ENCODE assay signal across 29 cellular contexts in the genomic region with DNA sequence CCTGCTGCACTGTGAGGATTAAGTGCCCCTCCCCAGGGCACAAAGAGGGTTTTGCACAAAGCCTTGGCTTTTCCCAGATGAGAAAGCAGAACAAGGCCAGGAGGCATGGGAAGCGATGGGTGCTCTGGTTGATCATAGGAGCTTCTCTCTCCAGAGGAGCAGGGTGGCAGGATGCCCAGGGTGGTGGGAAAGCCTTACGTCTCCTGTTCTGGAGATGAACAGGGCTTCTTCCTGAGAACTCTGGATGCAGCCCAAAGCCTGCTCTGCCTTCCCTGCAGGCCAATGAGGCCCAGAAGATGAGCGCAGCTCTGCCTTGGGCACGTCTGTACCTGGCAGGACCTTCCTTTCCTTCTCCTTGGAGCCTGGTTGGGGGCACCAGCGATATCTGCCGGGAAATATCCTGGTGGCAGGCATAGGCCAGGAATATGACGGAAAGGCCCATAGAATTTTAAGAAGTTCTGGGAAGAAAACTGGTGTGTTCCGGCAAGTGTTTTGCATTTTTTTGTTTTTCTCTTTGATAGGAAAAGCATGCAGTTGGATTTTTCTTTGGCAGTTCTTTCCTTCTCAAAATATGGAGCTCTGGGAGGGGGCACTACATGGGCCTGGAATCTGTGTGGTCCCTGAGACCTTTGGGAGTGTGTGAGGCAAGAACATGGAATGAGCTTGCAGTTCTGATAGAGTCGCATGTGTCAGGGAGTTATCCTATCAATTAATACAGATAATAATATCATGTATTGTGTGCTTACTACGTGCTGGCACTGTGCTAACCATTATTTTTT.
DNase-seq lines count a peak whose midpoint lies in the region; ATAC-seq and TF ChIP-seq lines count a peak whose summit lies in the region.
"Had no signal": no experiment of that assay in that cellular context is flagged by ENCODE, and none has a peak within 500 bp of the region (broad histone marks: within the 10 kb centered on the region; RNA-seq: fewer than 3 reads in every experiment).

No MANE protein-coding gene starts in this region.

- no peak overlapping the region for H3K4me2 ChIP-seq in GM23338
- no peak overlapping the region for H3K4me2 ChIP-seq in osteoblast (ENCODE audit: insufficient read depth, low read length)

- H3K9me3 ChIP-seq in osteoblast (ENCODE audit: low read depth, low read length): no peaks in the 10 kb centered on the region
- H3K9me3 ChIP-seq: Caco-2 had no signal

- no peaks in the 10 kb centered on the region for H3F3A ChIP-seq in GM23338 (replicated peaks; ENCODE audit: low read depth)

- peaks cover 5% of the 10 kb centered on the region for H3K27me3 Mint-ChIP-seq in GM23338 (ENCODE audit: insufficient read depth, low read depth, poor library complexity)

- no peak overlapping the region for H3K27ac Mint-ChIP-seq in GM23338
- H3K27ac Mint-ChIP-seq: B cell; CD8-positive, alpha-beta T cell had no signal

- no peak overlapping the region for H3K4me3 ChIP-seq in GM23338
- H3K4me3 ChIP-seq in fibroblast of the aortic adventitia (ENCODE audit: low read depth, low read length): no peak overlapping the region
- no peak overlapping the region for H3K4me3 ChIP-seq in osteoblast (ENCODE audit: insufficient read depth, low read length)
- H3K4me3 ChIP-seq: GM12878 had no signal

- peaks cover under 1% of the 10 kb centered on the region; the same call in 1 of the 2 replicates for H3K9me2 ChIP-seq in GM23338 (ENCODE audit: insufficient read depth)

- H3K36me3 ChIP-seq in GM23338 (ENCODE audit: insufficient read depth) (no peaks in the 10 kb centered on the region), osteoblast (ENCODE audit: insufficient read depth, low read length) (no peaks in the 10 kb centered on the region)

- ATAC-seq in GM23338 (no peak), GM21447 (IDR thresholded peaks at IDR 0.05; ENCODE audit: unreplicated experiment) (no peak), HG03045 (IDR thresholded peaks at IDR 0.05; ENCODE audit: unreplicated experiment) (no peak), HG03280 (IDR thresholded peaks at IDR 0.05; ENCODE audit: unreplicated experiment) (no peak)
- ATAC-seq: CD8-positive, alpha-beta T cell; GM12878; HCT116; Panc1 had no signal

- no peaks in the 10 kb centered on the region; the same call in 2 of the 3 replicates for H3K4me1 Mint-ChIP-seq in GM23338
- H3K4me1 Mint-ChIP-seq: B cell had no signal

- H3K27ac ChIP-seq in GM23338 (ENCODE audit: low read depth): no peak overlapping the region
- no peak overlapping the region for H3K27ac ChIP-seq in osteoblast (ENCODE audit: low read depth, low read length)
- H3K27ac ChIP-seq: C4-2B, RWPE1 had no signal

- no peaks in the 10 kb centered on the region for H3K4me1 ChIP-seq in GM23338 (ENCODE audit: insufficient read depth)
- peaks cover 20% of the 10 kb centered on the region for H3K4me1 ChIP-seq in osteoblast (ENCODE audit: insufficient read depth, low read length)
- H3K4me1 ChIP-seq: Caco-2 had no signal

- no peaks in the 10 kb centered on the region for H3K79me2 ChIP-seq in GM23338 (replicated peaks; ENCODE audit: insufficient read depth)
- H3K79me2 ChIP-seq in osteoblast (ENCODE audit: insufficient read depth, low read length): no peaks in the 10 kb centered on the region

- H3K36me3 Mint-ChIP-seq in GM23338 (ENCODE audit: low read depth): no peaks in the 10 kb centered on the region
- H3K36me3 Mint-ChIP-seq: CD8-positive, alpha-beta T cell had no signal

- H2AFZ ChIP-seq in GM23338: 0 out of 2 replicates have a peak overlapping the region, but pooled peaks have one; percentile 47
- H2AFZ ChIP-seq in osteoblast (ENCODE audit: low read length): peak overlapping the region; percentile 41

- no peaks in the 10 kb centered on the region for H3K9me3 Mint-ChIP-seq in GM23338
- H3K9me3 Mint-ChIP-seq: CD8-positive, alpha-beta T cell had no signal

- no peaks in the 10 kb centered on the region for H3K27me3 ChIP-seq in GM23338 (ENCODE audit: insufficient read depth)
- H3K27me3 ChIP-seq in osteoblast (ENCODE audit: insufficient read depth, low read length): no peaks in the 10 kb centered on the region

- in situ Hi-C loops in GM13976 (cut with MboI; ENCODE audit: low sequenced_read_pairs, unreplicated experiment): no loop called here

- TF ChIP-seq CTCF in GM23338 (conservative IDR thresholded peaks at IDR 0.05; ENCODE audit: low read depth in 2 of 2) (no peak), fibroblast of the aortic adventitia (IDR thresholded peaks at IDR 0.05; ENCODE audit: insufficient read depth, low read length) (no peak), osteoblast (IDR thresholded peaks at IDR 0.05; ENCODE audit: extremely low read depth, low read depth, low read length) (no peak), GM13976 (IDR thresholded peaks at IDR 0.05; ENCODE audit: borderline replicate concordance, control extremely low read depth, extremely low read depth, insufficient read depth, missing control alignments) (no peak)

- H4K20me1 ChIP-seq in GM23338 (replicated peaks; ENCODE audit: insufficient read depth) (no peaks in the 10 kb centered on the region), osteoblast (ENCODE audit: insufficient read depth, low read length) (no peaks in the 10 kb centered on the region)

- no peak overlapping the region for H3K4me3 Mint-ChIP-seq in GM23338
- H3K4me3 Mint-ChIP-seq: B cell; CD8-positive, alpha-beta T cell had no signal

- DNase-seq in GM23338 (ENCODE audit: low spot score) (no peak), NCI-H69 (lab: John Stamatoyannopoulos, UW) (peak; percentile 18), fibroblast of the aortic adventitia (ENCODE audit: low read depth) (peak; percentile 53), osteoblast (ENCODE audit: insufficient read length, low spot score, missing footprints) (peak; percentile 43), GM13976 (ENCODE audit: low spot score) (no peak)
- DNase-seq: Caco-2; CD8-positive, alpha-beta T cell; DMS 273 treated with DMSO at 0.1 percent for 48 hours; DMS79; EL; GDM1; KBM-7; MV-4-11; NCI-H1105 treated with DMSO at 0.1 percent for 48 hours; NCI-H146; NCI-H1930; NCI-H2107; NCI-H446; NCI-H524 treated with DMSO at 0.1 percent for 48 hours; SHP77 treated with DMSO at 0.1 percent for 48 hours had no signal

TF ChIP-seq in GM23338, 12 proteins besides CTCF, POLR2A, EP300 and RAD21 (continues in another document):
- TF ChIP-seq ZNF331 (CRISPR knock-in tag; IDR thresholded peaks at IDR 0.05; ENCODE audit: low read depth): no peak
- TF ChIP-seq, protein P1, sequence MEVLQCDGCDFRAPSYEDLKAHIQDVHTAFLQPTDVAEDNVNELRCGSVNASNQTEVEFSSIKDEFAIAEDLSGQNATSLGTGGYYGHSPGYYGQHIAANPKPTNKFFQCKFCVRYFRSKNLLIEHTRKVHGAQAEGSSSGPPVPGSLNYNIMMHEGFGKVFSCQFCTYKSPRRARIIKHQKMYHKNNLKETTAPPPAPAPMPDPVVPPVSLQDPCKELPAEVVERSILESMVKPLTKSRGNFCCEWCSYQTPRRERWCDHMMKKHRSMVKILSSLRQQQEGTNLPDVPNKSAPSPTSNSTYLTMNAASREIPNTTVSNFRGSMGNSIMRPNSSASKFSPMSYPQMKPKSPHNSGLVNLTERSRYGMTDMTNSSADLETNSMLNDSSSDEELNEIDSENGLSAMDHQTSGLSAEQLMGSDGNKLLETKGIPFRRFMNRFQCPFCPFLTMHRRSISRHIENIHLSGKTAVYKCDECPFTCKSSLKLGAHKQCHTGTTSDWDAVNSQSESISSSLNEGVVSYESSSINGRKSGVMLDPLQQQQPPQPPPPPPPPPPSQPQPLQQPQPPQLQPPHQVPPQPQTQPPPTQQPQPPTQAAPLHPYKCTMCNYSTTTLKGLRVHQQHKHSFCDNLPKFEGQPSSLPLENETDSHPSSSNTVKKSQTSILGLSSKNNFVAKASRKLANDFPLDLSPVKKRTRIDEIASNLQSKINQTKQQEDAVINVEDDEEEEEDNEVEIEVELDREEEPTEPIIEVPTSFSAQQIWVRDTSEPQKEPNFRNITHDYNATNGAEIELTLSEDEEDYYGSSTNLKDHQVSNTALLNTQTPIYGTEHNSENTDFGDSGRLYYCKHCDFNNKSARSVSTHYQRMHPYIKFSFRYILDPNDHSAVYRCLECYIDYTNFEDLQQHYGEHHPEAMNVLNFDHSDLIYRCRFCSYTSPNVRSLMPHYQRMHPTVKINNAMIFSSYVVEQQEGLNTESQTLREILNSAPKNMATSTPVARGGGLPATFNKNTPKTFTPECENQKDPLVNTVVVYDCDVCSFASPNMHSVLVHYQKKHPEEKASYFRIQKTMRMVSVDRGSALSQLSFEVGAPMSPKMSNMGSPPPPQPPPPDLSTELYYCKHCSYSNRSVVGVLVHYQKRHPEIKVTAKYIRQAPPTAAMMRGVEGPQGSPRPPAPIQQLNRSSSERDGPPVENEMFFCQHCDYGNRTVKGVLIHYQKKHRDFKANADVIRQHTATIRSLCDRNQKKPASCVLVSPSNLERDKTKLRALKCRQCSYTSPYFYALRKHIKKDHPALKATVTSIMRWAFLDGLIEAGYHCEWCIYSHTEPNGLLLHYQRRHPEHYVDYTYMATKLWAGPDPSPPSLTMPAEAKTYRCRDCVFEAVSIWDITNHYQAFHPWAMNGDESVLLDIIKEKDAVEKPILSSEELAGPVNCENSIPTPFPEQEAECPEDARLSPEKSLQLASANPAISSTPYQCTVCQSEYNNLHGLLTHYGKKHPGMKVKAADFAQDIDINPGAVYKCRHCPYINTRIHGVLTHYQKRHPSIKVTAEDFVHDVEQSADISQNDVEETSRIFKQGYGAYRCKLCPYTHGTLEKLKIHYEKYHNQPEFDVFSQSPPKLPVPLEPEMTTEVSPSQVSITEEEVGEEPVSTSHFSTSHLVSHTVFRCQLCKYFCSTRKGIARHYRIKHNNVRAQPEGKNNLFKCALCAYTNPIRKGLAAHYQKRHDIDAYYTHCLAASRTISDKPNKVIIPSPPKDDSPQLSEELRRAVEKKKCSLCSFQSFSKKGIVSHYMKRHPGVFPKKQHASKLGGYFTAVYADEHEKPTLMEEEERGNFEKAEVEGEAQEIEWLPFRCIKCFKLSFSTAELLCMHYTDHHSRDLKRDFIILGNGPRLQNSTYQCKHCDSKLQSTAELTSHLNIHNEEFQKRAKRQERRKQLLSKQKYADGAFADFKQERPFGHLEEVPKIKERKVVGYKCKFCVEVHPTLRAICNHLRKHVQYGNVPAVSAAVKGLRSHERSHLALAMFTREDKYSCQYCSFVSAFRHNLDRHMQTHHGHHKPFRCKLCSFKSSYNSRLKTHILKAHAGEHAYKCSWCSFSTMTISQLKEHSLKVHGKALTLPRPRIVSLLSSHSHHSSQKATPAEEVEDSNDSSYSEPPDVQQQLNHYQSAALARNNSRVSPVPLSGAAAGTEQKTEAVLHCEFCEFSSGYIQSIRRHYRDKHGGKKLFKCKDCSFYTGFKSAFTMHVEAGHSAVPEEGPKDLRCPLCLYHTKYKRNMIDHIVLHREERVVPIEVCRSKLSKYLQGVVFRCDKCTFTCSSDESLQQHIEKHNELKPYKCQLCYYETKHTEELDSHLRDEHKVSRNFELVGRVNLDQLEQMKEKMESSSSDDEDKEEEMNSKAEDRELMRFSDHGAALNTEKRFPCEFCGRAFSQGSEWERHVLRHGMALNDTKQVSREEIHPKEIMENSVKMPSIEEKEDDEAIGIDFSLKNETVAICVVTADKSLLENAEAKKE (CRISPR knock-in tag; IDR thresholded peaks at IDR 0.05): no peak

Comparison
In these comparisons a context has a peak if more than half of its experiments do, and no peak if none do; other contexts are left out.
1. DNase-seq: peak in NCI-H69 (single experiment), fibroblast of the aortic adventitia (single experiment) and osteoblast (single experiment); none in GM23338 (single experiment) and GM13976 (single experiment).